ENCODE assay signal across 22 cellular contexts in the genomic region with DNA sequence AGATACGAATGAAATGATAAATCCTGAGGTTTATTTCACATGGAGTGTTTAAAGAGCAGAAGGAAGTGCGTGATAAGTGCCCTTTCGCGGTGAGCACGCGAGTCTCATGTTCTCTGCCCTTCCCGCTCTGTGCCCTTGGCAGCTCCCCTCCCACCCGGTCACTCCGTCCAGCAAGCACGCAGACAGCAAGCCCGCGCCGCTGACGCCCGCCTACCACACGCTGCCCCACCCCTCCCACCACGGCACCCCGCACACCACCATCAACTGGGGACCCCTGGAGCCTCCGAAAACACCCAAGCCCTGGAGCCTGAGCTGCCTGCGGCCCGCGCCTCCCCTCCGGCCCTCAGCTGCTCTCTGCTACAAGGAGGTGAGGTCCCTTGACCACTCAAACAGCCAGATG. TPM values are rescaled to one million over a fixed set of nuclear protein-coding genes. Genes with fewer than 3 reads are reported as not detected.
A peak's percentile ranks its signal among the peaks of the same experiment; 100 is the strongest.
DNase-seq lines count a peak whose midpoint lies in the region; ATAC-seq and TF ChIP-seq lines count a peak whose summit lies in the region.
"Had no signal": no experiment of that assay in that cellular context is flagged by ENCODE, and none has a peak within 500 bp of the region (broad histone marks: within the 10 kb centered on the region; RNA-seq: fewer than 3 reads in every experiment).

No MANE protein-coding gene starts in this region.

- no peak overlapping the region for H2AFZ ChIP-seq in PC-9
- H2AFZ ChIP-seq: GM23338 had no signal

- H3K36me3 ChIP-seq in prostate gland = peaks cover 4 to 7% of the 10 kb centered on the region in 2 donors
- H3K36me3 ChIP-seq in aorta (ENCODE audit: control insufficient read depth in 1 of 2, insufficient read depth in 2 of 2, low read length in 1 of 2) = peaks cover 2 to 4% of the 10 kb centered on the region in 2 donors
- 0 out of 2 replicates have a peak, but pooled peaks cover 4% of the 10 kb centered on the region for H3K36me3 ChIP-seq in PC-9 (ENCODE audit: low read depth)

- H3K27ac ChIP-seq in prostate gland (peak overlapping the region; percentile 83 to 89), aorta (ENCODE audit: low read depth in 1 of 2, low read length in 2 of 2) (peak overlapping the region; percentile 77 to 89), PC-9 (no peak overlapping the region)
- H3K27ac ChIP-seq: 22Rv1, colonic mucosa had no signal

- peaks cover 6% of the 10 kb centered on the region for H3K27me3 Mint-ChIP-seq in glutamatergic neuron (ENCODE audit: unreplicated experiment)
- H3K27me3 Mint-ChIP-seq: activated naive CD8-positive, alpha-beta T cell treated with anti-CD3 and anti-CD28 coated beads, Interleukin-2, amount 50 U/mL, for 24 hours; activated T-cell treated with anti-CD3 and anti-CD28 coated beads, Interleukin-2, amount 50 U/mL, for 24 hours; stimulated activated naive B cell treated with anti-CD40 and anti-IgM and Interleukin-4, amounts not matched to agents 10 μg/mL and 1 μg/mL and 100 μg/mL, for 72 hours had no signal

- H3K9me3 ChIP-seq in prostate gland (no peaks in the 10 kb centered on the region), aorta (ENCODE audit: control insufficient read depth, low read length) (no peaks in the 10 kb centered on the region), PC-9 (ENCODE audit: insufficient read depth, low read depth) (no peaks in the 10 kb centered on the region)
- H3K9me3 ChIP-seq: colonic mucosa had no signal

- no peaks in the 10 kb centered on the region for H3K9me2 ChIP-seq in PC-9 (ENCODE audit: insufficient read depth)

- peaks cover 2% of the 10 kb centered on the region for H3K4me1 Mint-ChIP-seq in glutamatergic neuron (ENCODE audit: low read depth, unreplicated experiment)
- H3K4me1 Mint-ChIP-seq: activated naive CD8-positive, alpha-beta T cell treated with anti-CD3 and anti-CD28 coated beads, Interleukin-2, amount 50 U/mL, for 24 hours; GM23338 had no signal

- no peaks in the 10 kb centered on the region for H3F3A ChIP-seq in PC-9 (ENCODE audit: insufficient read depth, low read depth)

- H3K4me2 ChIP-seq in PC-9 = no peak overlapping the region
- H3K4me2 ChIP-seq: GM23338 had no signal

- no peak for TF ChIP-seq POLR2A in prostate gland (IDR thresholded peaks at IDR 0.05)

- H4K20me1 ChIP-seq in PC-9 (ENCODE audit: insufficient read depth) = no peaks in the 10 kb centered on the region

- peak; percentile 11 for DNase-seq in NCI-H510A treated with DMSO at 0.1 percent for 48 hours (lab: John Stamatoyannopoulos, UW)
- DNase-seq in NCI-H510A (lab: John Stamatoyannopoulos, UW) = no peak
- DNase-seq in glutamatergic neuron = no peak
- no peak for DNase-seq in prostate gland (ENCODE audit: low spot score)
- no peak for DNase-seq in aorta
- no peak for DNase-seq in left lobe of liver (ENCODE audit: low spot score)
- DNase-seq in KG1 (lab: John Stamatoyannopoulos, UW) = no peak
- no peak for DNase-seq in PC-9
- DNase-seq: activated naive CD8-positive, alpha-beta T cell treated with anti-CD3 and anti-CD28 coated beads, Interleukin-2, amount 50 U/mL, for 24 hours; activated T-cell treated with anti-CD3 and anti-CD28 coated beads, Interleukin-2, amount 50 U/mL, for 24 hours; C1 segment of cervical spinal cord; colonic mucosa; DMS53; nephron progenitor cell; SIG-M5; small intestine; stimulated activated naive B cell treated with anti-CD40 and anti-IgM and Interleukin-4, amounts not matched to agents 10 μg/mL and 1 μg/mL and 100 μg/mL, for 72 hours; T-helper 9 cell had no signal

- peaks cover 5% of the 10 kb centered on the region for H3K36me3 Mint-ChIP-seq in glutamatergic neuron (ENCODE audit: unreplicated experiment)

- TF ChIP-seq CTCF in glutamatergic neuron (IDR thresholded peaks at IDR 0.05; ENCODE audit: partially characterized antibody, unreplicated experiment) = no peak
- no peak for TF ChIP-seq CTCF in prostate gland (IDR thresholded peaks at IDR 0.05)
- no peak for TF ChIP-seq CTCF in PC-9 (conservative IDR thresholded peaks at IDR 0.05)

- ATAC-seq in aorta (ENCODE audit: low FRiP score) = peak; percentile 24
- no peak for ATAC-seq in left lobe of liver
- ATAC-seq: activated naive CD8-positive, alpha-beta T cell treated with anti-CD3 and anti-CD28 coated beads, Interleukin-2, amount 50 U/mL, for 24 hours; GM23338; stimulated activated naive B cell treated with anti-CD40 and anti-IgM and Interleukin-4, amounts not matched to agents 10 μg/mL and 1 μg/mL and 100 μg/mL, for 72 hours had no signal

- 49% methylated on average over 23 of the region's 23 CpGs for WGBS in prostate gland
- 67 to 77% methylated on average over 23 of the region's 23 CpGs for WGBS in aorta, 2 donors

- no peaks in the 10 kb centered on the region for H3K79me2 ChIP-seq in PC-9 (ENCODE audit: low read depth)

- CTCF ChIA-PET in PC-9 (lab: Charles Lee) = no interaction called here

- POLR2A ChIA-PET in PC-9 (lab: Charles Lee; ENCODE audit: unreplicated experiment) = no interaction called here

- H3K27me3 ChIP-seq in prostate gland (replicated peaks; ENCODE audit: insufficient read depth) = no peaks in the 10 kb centered on the region
- no peaks in the 10 kb centered on the region for H3K27me3 ChIP-seq in aorta (ENCODE audit: control insufficient read depth in 1 of 2, insufficient read depth in 2 of 2, low read length in 1 of 2)
- no peaks in the 10 kb centered on the region for H3K27me3 ChIP-seq in PC-9 (ENCODE audit: insufficient read depth, low read depth)
- H3K27me3 ChIP-seq: colonic mucosa had no signal

- H3K27ac Mint-ChIP-seq in glutamatergic neuron (ENCODE audit: unreplicated experiment) = no peak overlapping the region
- H3K27ac Mint-ChIP-seq: activated naive CD8-positive, alpha-beta T cell treated with anti-CD3 and anti-CD28 coated beads, Interleukin-2, amount 50 U/mL, for 24 hours; activated T-cell treated with anti-CD3 and anti-CD28 coated beads, Interleukin-2, amount 50 U/mL, for 24 hours; GM23338 had no signal

- H3K4me3 ChIP-seq in prostate gland (no peak overlapping the region), aorta (ENCODE audit: low read length in 2 of 2) (no peak overlapping the region), PC-9 (no peak overlapping the region)
- H3K4me3 ChIP-seq: colonic mucosa, GM23338, lung had no signal

- peak overlapping the region; percentile 25 for H3K4me3 Mint-ChIP-seq in glutamatergic neuron (ENCODE audit: unreplicated experiment)
- H3K4me3 Mint-ChIP-seq: activated naive CD8-positive, alpha-beta T cell treated with anti-CD3 and anti-CD28 coated beads, Interleukin-2, amount 50 U/mL, for 24 hours; activated T-cell treated with anti-CD3 and anti-CD28 coated beads, Interleukin-2, amount 50 U/mL, for 24 hours; GM23338; nephron progenitor cell; stimulated activated naive B cell treated with anti-CD40 and anti-IgM and Interleukin-4, amounts not matched to agents 10 μg/mL and 1 μg/mL and 100 μg/mL, for 72 hours had no signal

- intact Hi-C loops in prostate gland (cut with DNase I) = loop anchor here (5.0 kb wide), 1 partner anchor 36 kb away; no protein-coding TSS in a partner anchor
- intact Hi-C loops in aorta (cut with DNase I) = loop anchor here (10.0 kb wide), 2 partner anchors 168 to 368 kb away; a partner anchor contains a TSS
- intact Hi-C loops in PC-9 (cut with micrococcal nuclease; ENCODE audit: unreplicated experiment) = no loop called here

- H3K4me1 ChIP-seq in prostate gland (replicated peaks) = peaks cover 27% of the 10 kb centered on the region
- peaks cover 3 to 7% of the 10 kb centered on the region in 2 donors for H3K4me1 ChIP-seq in aorta (ENCODE audit: control insufficient read depth in 1 of 2, insufficient read depth in 2 of 2, low read length in 2 of 2)
- H3K4me1 ChIP-seq in PC-9 (replicated peaks; ENCODE audit: insufficient read depth) = no peaks in the 10 kb centered on the region
- H3K4me1 ChIP-seq: colonic mucosa had no signal

- BruUV-seq in PC-9 (replicated peaks; lab: Mats Ljungman, UMichigan) = no TSS peak

- no peaks in the 10 kb centered on the region for H3K9me3 Mint-ChIP-seq in glutamatergic neuron (ENCODE audit: unreplicated experiment)
- H3K9me3 Mint-ChIP-seq: activated naive CD8-positive, alpha-beta T cell treated with anti-CD3 and anti-CD28 coated beads, Interleukin-2, amount 50 U/mL, for 24 hours; activated T-cell treated with anti-CD3 and anti-CD28 coated beads, Interleukin-2, amount 50 U/mL, for 24 hours; GM23338; nephron progenitor cell; stimulated activated naive B cell treated with anti-CD40 and anti-IgM and Interleukin-4, amounts not matched to agents 10 μg/mL and 1 μg/mL and 100 μg/mL, for 72 hours had no signal

RNA-seq across cellular contexts. Expression of a gene that starts 37.4 kb away (rescaled TPM):
- 0.64 TPM for total RNA-seq in glutamatergic neuron (ENCODE audit: unreplicated experiment)
- total RNA-seq in prostate gland = 1 to 10 TPM in 1 of 2 donors, not detected in 1; 1.4 TPM
- total RNA-seq in aorta = 1 to 10 TPM in 1 of 2 donors, under 1 TPM in 1; 0.96 to 1.8 TPM
- 1 to 10 TPM; 1.6 to 5.5 TPM for polyA plus RNA-seq in aorta
- 0.53 TPM for total RNA-seq in left lobe of liver
- not detected in 2 replicates for total RNA-seq in PC-9 (2021)
- total RNA-seq: esophagus mucosa, GM23338 had no signal
